10 cellular contexts compared by ENCODE assay signal in genomic region chr20:7113577-7114466, GRCh38.
DNase-seq lines count a peak whose midpoint lies in the region; ATAC-seq and TF ChIP-seq lines count a peak whose summit lies in the region.
"Had no signal": no experiment of that assay in that cellular context is flagged by ENCODE, and none has a peak within 500 bp of the region (broad histone marks: within the 10 kb centered on the region; RNA-seq: fewer than 3 reads in every experiment).

No MANE protein-coding gene starts in this region.

- H3K27ac Mint-ChIP-seq in Calu3 (ENCODE audit: unreplicated experiment), result no peak overlapping the region
- H3K27ac Mint-ChIP-seq: dendritic cell treated with granulocyte-macrophage colony-stimulating factor and Interleukin-4, amounts not matched to agents 40 ng/mL and 50 ng/mL, for 4 days; stimulated activated naive CD8-positive, alpha-beta T cell treated with anti-CD3 and anti-CD28 coated beads, Interleukin-15, Interleukin-2, amounts not matched to agents 100 ng/mL and 50 ng/mL, for 24 hours had no signal

- no peaks in the 10 kb centered on the region for H3K9me3 Mint-ChIP-seq in Calu3 (ENCODE audit: low read depth, unreplicated experiment)
- H3K9me3 Mint-ChIP-seq: dendritic cell treated with granulocyte-macrophage colony-stimulating factor and Interleukin-4, amounts not matched to agents 40 ng/mL and 50 ng/mL, for 4 days had no signal

- H3K4me1 ChIP-seq in heart right ventricle (no peaks in the 10 kb centered on the region), gastrocnemius medialis (no peaks in the 10 kb centered on the region)

- BruUV-seq in Calu3 (replicated peaks; lab: Mats Ljungman, UMichigan), result no TSS peak

- intact Hi-C loops in Calu3 (cut with micrococcal nuclease; ENCODE audit: unreplicated experiment), result loop anchor here (5.0 to 10.0 kb wide), 4 partner anchors 158 to 811 kb away; no protein-coding TSS in a partner anchor
- intact Hi-C loops in heart right ventricle (cut with DNase I), result loop anchor here in 9 of 10 donors (2.0 to 10.0 kb wide), 6 partner anchors 48 to 173 kb away; no protein-coding TSS in a partner anchor
- intact Hi-C loops in gastrocnemius medialis (cut with DNase I; ENCODE audit: low total_unique reads), result no loop called here

- no peaks in the 10 kb centered on the region for H3K36me3 ChIP-seq in heart right ventricle
- no peaks in the 10 kb centered on the region for H3K36me3 ChIP-seq in gastrocnemius medialis

- H3K27ac ChIP-seq in RWPE1, result no peak overlapping the region
- H3K27ac ChIP-seq in heart right ventricle, result no peak overlapping the region
- H3K27ac ChIP-seq in gastrocnemius medialis, result no peak overlapping the region

- POLR2A ChIA-PET in RWPE1 (lab: Yijun Ruan, JAX; ENCODE audit: low non-redundant PET), result no interaction called here

- WGBS in heart right ventricle, 2 donors, result 30 to 32% methylated on average over 14 of the region's 14 CpGs

- no peaks in the 10 kb centered on the region for H3K27me3 Mint-ChIP-seq in Calu3 (ENCODE audit: unreplicated experiment)
- H3K27me3 Mint-ChIP-seq: dendritic cell treated with granulocyte-macrophage colony-stimulating factor and Interleukin-4, amounts not matched to agents 40 ng/mL and 50 ng/mL, for 4 days; stimulated activated naive CD8-positive, alpha-beta T cell treated with anti-CD3 and anti-CD28 coated beads, Interleukin-15, Interleukin-2, amounts not matched to agents 100 ng/mL and 50 ng/mL, for 24 hours had no signal

- TF ChIP-seq POLR2A in gastrocnemius medialis (IDR thresholded peaks at IDR 0.05), result no peak

- DNase-seq in Calu3 (peak; percentile 57), HK-2 (ENCODE audit: unreplicated experiment) (peak; percentile 45), RWPE1 (ENCODE audit: low spot score) (peak; percentile 64), heart right ventricle (peak; percentile 17 to 50), stromal cell of bone marrow (ENCODE audit: low read depth) (peak; percentile 19), gastrocnemius medialis (no peak)
- no peak for DNase-seq in effector CD4-positive, alpha-beta T cell

- ATAC-seq in heart right ventricle (peak; percentile 79 to 96 (median 93)), gastrocnemius medialis (no peak), GM18867 (IDR thresholded peaks at IDR 0.05; ENCODE audit: unreplicated experiment) (no peak)

- H3K4me3 ChIP-seq in heart right ventricle (no peak overlapping the region), gastrocnemius medialis (no peak overlapping the region)

- H3K4me1 Mint-ChIP-seq in Calu3 (ENCODE audit: low read depth, unreplicated experiment), result peaks cover 8% of the 10 kb centered on the region

- no peaks in the 10 kb centered on the region for H3K27me3 ChIP-seq in heart right ventricle
- no peaks in the 10 kb centered on the region for H3K27me3 ChIP-seq in gastrocnemius medialis

- in situ Hi-C loops in gastrocnemius medialis (cut with MboI; ENCODE audit: low sequenced_read_pairs in 4 of 4), result no loop called here

- no peak overlapping the region for H3K4me3 Mint-ChIP-seq in Calu3 (ENCODE audit: low read depth, unreplicated experiment)
- H3K4me3 Mint-ChIP-seq: dendritic cell treated with granulocyte-macrophage colony-stimulating factor and Interleukin-4, amounts not matched to agents 40 ng/mL and 50 ng/mL, for 4 days; stimulated activated naive CD8-positive, alpha-beta T cell treated with anti-CD3 and anti-CD28 coated beads, Interleukin-15, Interleukin-2, amounts not matched to agents 100 ng/mL and 50 ng/mL, for 24 hours had no signal

- no peaks in the 10 kb centered on the region for H3K9me3 ChIP-seq in heart right ventricle
- no peaks in the 10 kb centered on the region for H3K9me3 ChIP-seq in gastrocnemius medialis

- peak; percentile 35 for TF ChIP-seq CTCF in Calu3 (IDR thresholded peaks at IDR 0.05; ENCODE audit: unreplicated experiment)
- TF ChIP-seq CTCF in RWPE1 (conservative IDR thresholded peaks at IDR 0.05; ENCODE audit: low read depth), result peak; percentile 70
- peak; percentile 33 to 70 (median 54) for TF ChIP-seq CTCF in heart right ventricle (IDR thresholded peaks at IDR 0.05)
- peak in 2 of 5 experiments; percentile 29 to 34 for TF ChIP-seq CTCF in gastrocnemius medialis (IDR thresholded peaks at IDR 0.05 in 4 of 5, conservative IDR thresholded peaks at IDR 0.05 in 1 of 5)

- CTCF ChIA-PET in Calu3 (lab: Charles Lee), result interaction anchor here (1.6 kb wide), 1 partner anchor 172 kb away, joined by 4 read pairs; no protein-coding TSS in a partner anchor
- CTCF ChIA-PET in RWPE1 (lab: Yijun Ruan, JAX), result interaction anchor here (0.6 to 1.4 kb wide), 7 partner anchors 9 to 680 kb away, joined by 3 to 6 read pairs (median 3); no protein-coding TSS in a partner anchor

- H3K36me3 Mint-ChIP-seq in Calu3 (ENCODE audit: insufficient read depth, unreplicated experiment), result no peaks in the 10 kb centered on the region

Comparison
In these comparisons a context has a peak if more than half of its experiments do, and no peak if none do; other contexts are left out.
1. DNase-seq: peak in Calu3 (single experiment), HK-2 (single experiment), RWPE1 (single experiment), heart right ventricle (2 of 2) and stromal cell of bone marrow (single experiment); none in gastrocnemius medialis (0 of 2) and effector CD4-positive, alpha-beta T cell (single experiment).
2. ATAC-seq: peak in heart right ventricle (8 of 8); none in gastrocnemius medialis (0 of 2) and GM18867 (single experiment).